Comparison of ENCODE assay signal across 1 cellular context in the genomic region with DNA sequence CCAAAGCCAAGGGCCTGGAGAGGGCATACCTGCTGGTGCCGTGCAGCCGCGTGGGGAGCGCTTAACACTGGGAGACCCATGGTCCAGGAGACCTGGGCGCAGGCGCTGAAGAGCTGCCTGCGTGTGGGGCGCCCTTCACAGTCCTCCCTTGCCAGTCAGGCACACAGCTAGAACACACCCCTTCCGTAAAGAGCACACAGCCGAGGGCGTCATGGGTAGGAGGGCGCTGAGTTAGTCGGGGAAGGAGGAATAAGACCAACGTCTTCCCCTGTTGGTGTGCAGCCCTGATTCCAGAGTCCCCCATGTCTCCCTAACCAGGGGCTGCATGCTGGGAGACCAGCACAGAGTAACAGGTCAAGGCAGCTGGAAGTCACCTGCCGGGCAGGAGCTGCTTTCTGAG.
TF ChIP-seq lines count a peak whose summit lies in the region.

No MANE protein-coding gene starts in this region.

TF ChIP-seq in SK-N-SH, 30 proteins besides CTCF, POLR2A, EP300 and RAD21 (continued from another document):
- TF ChIP-seq, protein P1, sequence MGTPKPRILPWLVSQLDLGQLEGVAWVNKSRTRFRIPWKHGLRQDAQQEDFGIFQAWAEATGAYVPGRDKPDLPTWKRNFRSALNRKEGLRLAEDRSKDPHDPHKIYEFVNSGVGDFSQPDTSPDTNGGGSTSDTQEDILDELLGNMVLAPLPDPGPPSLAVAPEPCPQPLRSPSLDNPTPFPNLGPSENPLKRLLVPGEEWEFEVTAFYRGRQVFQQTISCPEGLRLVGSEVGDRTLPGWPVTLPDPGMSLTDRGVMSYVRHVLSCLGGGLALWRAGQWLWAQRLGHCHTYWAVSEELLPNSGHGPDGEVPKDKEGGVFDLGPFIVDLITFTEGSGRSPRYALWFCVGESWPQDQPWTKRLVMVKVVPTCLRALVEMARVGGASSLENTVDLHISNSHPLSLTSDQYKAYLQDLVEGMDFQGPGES (IDR thresholded peaks at IDR 0.05; ENCODE audit: low read depth, low read length), result no peak
- no peak for TF ChIP-seq RCOR1 (IDR thresholded peaks at IDR 0.05; ENCODE audit: low read length)
